Comparison of ENCODE assay signal across 8 cellular contexts in the genomic region with DNA sequence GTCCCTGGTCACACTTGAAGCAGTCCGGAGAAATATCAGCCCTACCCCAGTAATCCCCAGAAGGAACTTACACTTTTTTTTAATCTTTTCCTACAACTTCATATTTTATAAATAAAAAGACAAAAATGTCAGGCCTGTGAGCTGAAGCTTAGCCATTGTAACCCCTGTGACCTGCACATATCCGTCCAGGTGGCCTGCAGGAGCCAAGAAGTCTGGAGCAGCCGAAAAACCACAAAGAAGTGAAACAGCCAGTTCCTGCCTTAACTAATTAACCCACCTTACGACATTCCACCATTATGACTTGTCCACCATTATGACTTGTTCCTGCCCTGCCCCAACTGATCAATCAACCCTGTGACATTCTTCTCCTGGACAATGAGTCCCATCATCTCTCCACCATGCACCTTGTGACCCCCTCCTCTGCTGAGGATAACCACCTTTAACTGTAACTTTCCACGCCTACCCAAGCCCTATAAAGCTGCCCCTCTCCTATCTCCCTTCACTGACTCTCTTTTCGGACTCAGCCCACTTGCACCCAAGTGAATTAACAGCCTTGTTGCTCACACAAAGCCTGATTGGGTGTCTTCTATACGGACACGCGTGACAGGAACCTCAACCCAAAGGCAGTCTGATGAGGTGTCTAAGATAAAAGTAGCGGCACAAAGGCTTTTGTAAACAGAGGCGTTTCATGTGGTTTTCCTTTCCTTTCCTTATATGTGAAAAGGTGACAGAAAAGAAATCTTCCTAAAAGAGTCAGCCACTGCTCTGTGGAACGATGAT. TPM values are rescaled to one million over a fixed set of nuclear protein-coding genes. Genes with fewer than 3 reads are reported as not detected.
DNase-seq lines count a peak whose midpoint lies in the region; TF ChIP-seq lines count a peak whose summit lies in the region.
"Not testable (repeated sequence)": the region's sequence is repeated elsewhere in the genome, so short reads cannot be mapped to it uniquely, and the experiment has no call there.

No MANE protein-coding gene starts in this region.

- peak overlapping the region; percentile 96 for H3K9ac ChIP-seq in mammary epithelial cell (ENCODE audit: insufficient read depth, low read length)

- not testable (repeated sequence) for TF ChIP-seq POLR2A in ovary (IDR thresholded peaks at IDR 0.05)

- H4K20me1 ChIP-seq in mammary epithelial cell (ENCODE audit: insufficient read depth, low read length), result not testable (repeated sequence)

- DNase-seq in Ammon's horn (ENCODE audit: low spot score) (peak; percentile 3), HUDEP-2 (lab: John Stamatoyannopoulos, UW; ENCODE audit: unreplicated experiment in 76 of 76) (peak in 61 of 76 experiments; percentile 28 to 89 (median 60)), SW480 (ENCODE audit: low spot score) (peak; percentile 69), activated T-cell treated with anti-CD3 and anti-CD28 coated beads for 1 hour (ENCODE audit: low read depth) (peak; percentile 35), mammary epithelial cell (peak; percentile 88), ovary (peak in 1 of 5 donors; percentile 16)
- not testable (repeated sequence) for DNase-seq in left ventricle myocardium inferior
- peak; percentile 10 to 13 for DNase-seq in stimulated activated CD8-positive, alpha-beta memory T cell treated with anti-CD3 and anti-CD28 coated beads, Interleukin-7, amount 100 ng/mL, for 1 hour (ENCODE audit: low read depth in 2 of 2)

- peak overlapping the region; percentile 99 for H3K27ac ChIP-seq in mammary epithelial cell (ENCODE audit: insufficient read depth, low read depth, low read length)
- H3K27ac ChIP-seq in left ventricle myocardium inferior (replicated peaks), result peak overlapping the region; percentile 97
- peak overlapping the region; percentile 87 to 99 for H3K27ac ChIP-seq in ovary

- H3K9me3 ChIP-seq in mammary epithelial cell (replicated peaks; ENCODE audit: insufficient read depth, low read length); left ventricle myocardium inferior (replicated peaks); ovary: not testable (repeated sequence)

- H3K27me3 ChIP-seq in mammary epithelial cell (ENCODE audit: insufficient read depth, low read length); ovary: not testable (repeated sequence)
- peaks cover 15% of the 10 kb centered on the region for H3K27me3 ChIP-seq in left ventricle myocardium inferior (ENCODE audit: low read depth)

- peak overlapping the region; percentile 74 for H2AFZ ChIP-seq in mammary epithelial cell (ENCODE audit: low read depth, low read length)

- not testable (repeated sequence) for TF ChIP-seq CTCF in mammary epithelial cell (conservative IDR thresholded peaks at IDR 0.05 in 1 of 2, IDR thresholded peaks at IDR 0.05 in 1 of 2; ENCODE audit: extremely low read depth in 1 of 2, insufficient read depth in 1 of 2, low read depth in 1 of 2, low read length in 2 of 2); left ventricle myocardium inferior (IDR thresholded peaks at IDR 0.05; ENCODE audit: borderline replicate concordance); ovary (IDR thresholded peaks at IDR 0.05)

- dilution Hi-C loops in mammary epithelial cell (cut with HindIII; ENCODE audit: low sequenced_read_pairs), result loop anchor here (5.0 kb wide), 1 partner anchor 42 kb away; no protein-coding TSS in a partner anchor

- in situ Hi-C loops in mammary epithelial cell (cut with MboI; ENCODE audit: low sequenced_read_pairs in 2 of 2), result not testable (repeated sequence)

- BruUV-seq in mammary epithelial cell (replicated peaks; lab: Mats Ljungman, UMichigan), result TSS peak; percentile 86

- CTCF ChIA-PET in mammary epithelial cell (lab: Charles Lee; ENCODE audit: low non-redundant PET), result not testable (repeated sequence)

- not testable (repeated sequence) for TF ChIP-seq EP300 in ovary (IDR thresholded peaks at IDR 0.05)

- intact Hi-C loops in mammary epithelial cell (cut with micrococcal nuclease), result loop anchor here (2.0 to 10.0 kb wide), 2 partner anchors 33 to 229 kb away; no protein-coding TSS in a partner anchor
- intact Hi-C loops in left ventricle myocardium inferior (cut with micrococcal nuclease); ovary (cut with DNase I): not testable (repeated sequence)

- not testable (repeated sequence) for H3K36me3 ChIP-seq in mammary epithelial cell (ENCODE audit: insufficient read depth, low read length); left ventricle myocardium inferior; ovary

- H3K4me3 ChIP-seq in mammary epithelial cell (replicated peaks in 1 of 3; ENCODE audit: insufficient read depth in 1 of 3, low read depth in 2 of 3, low read length in 3 of 3) (peak overlapping the region; percentile 57 to 61 (median 60)), left ventricle myocardium inferior (peak overlapping the region; percentile 93), ovary (peak overlapping the region; percentile 76)

- H3K79me2 ChIP-seq in mammary epithelial cell (ENCODE audit: insufficient read depth, low read length), result not testable (repeated sequence)

- peak overlapping the region; percentile 88 for H3K4me2 ChIP-seq in mammary epithelial cell (ENCODE audit: insufficient read depth, low read depth, low read length)

- H3K4me1 ChIP-seq in mammary epithelial cell (ENCODE audit: insufficient read depth, low read length) (peaks cover 47% of the 10 kb centered on the region), left ventricle myocardium inferior (peaks cover 13% of the 10 kb centered on the region)
- not testable (repeated sequence) for H3K4me1 ChIP-seq in ovary (ENCODE audit: insufficient read depth)

- 13% methylated on average over 9 of the region's 12 CpGs for WGBS in mammary epithelial cell (ENCODE audit: low coverage, missing lambda C conversion rate)
- 35 to 41% (median 39%) methylated on average over 12 of the region's 12 CpGs for WGBS in ovary, 3 donors

RNA-seq across cellular contexts. Expression of a gene that starts 20.3 kb away (rescaled TPM):
- total RNA-seq in mammary epithelial cell (not detected), left ventricle myocardium inferior (not detected), ovary (not detected)
- polyA plus RNA-seq in mammary epithelial cell (0.02 TPM), ovary (not detected)
- polyA minus RNA-seq in mammary epithelial cell, result not detected

RNA-seq across cellular contexts. Expression of a gene that starts 48.3 kb away (rescaled TPM):
- total RNA-seq in mammary epithelial cell (not detected), left ventricle myocardium inferior (not detected), ovary (not detected)
- polyA plus RNA-seq in mammary epithelial cell (not detected), ovary (not detected)
- polyA minus RNA-seq in mammary epithelial cell, result not detected
